Comparison of ENCODE assay signal across 16 cellular contexts in the genomic region with DNA sequence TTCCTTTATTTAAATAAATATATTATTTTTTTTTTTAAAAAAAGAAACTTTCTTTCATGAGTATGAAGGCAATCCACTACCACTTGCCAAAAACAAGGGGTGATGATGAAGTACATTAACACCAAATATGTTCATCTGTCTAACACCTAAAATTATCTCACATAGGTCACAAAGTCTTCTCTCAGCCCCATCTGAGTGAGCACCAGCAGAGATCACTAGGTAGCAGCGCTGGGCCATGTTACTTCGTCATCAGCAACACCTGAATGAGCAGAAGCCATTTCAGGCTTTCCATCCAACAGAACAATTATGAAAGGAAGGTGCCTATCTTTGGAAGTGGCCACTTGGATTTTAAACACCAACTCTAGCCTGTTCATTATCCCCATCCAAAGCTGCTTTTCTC.
DNase-seq lines count a peak whose midpoint lies in the region; ATAC-seq, FAIRE-seq and TF ChIP-seq lines count a peak whose summit lies in the region.
"Had no signal": no experiment of that assay in that cellular context is flagged by ENCODE, and none has a peak within 500 bp of the region (broad histone marks: within the 10 kb centered on the region; RNA-seq: fewer than 3 reads in every experiment).

No MANE protein-coding gene starts in this region.

- peak overlapping the region; percentile 92 for H3K27ac Mint-ChIP-seq in dendritic cell treated with granulocyte-macrophage colony-stimulating factor and Interleukin-4, amounts not matched to agents 40 ng/mL and 50 ng/mL, for 4 days
- H3K27ac Mint-ChIP-seq: CD8-positive, alpha-beta T cell; H9 had no signal

- H3K4me1 ChIP-seq in OCI-LY1 (ENCODE audit: insufficient read depth, low read length, severe bottlenecking), result peaks cover 48% of the 10 kb centered on the region

- H3K9me2 ChIP-seq in OCI-LY1 (ENCODE audit: low read depth, low read length), result no peaks in the 10 kb centered on the region

- H3K36me3 Mint-ChIP-seq in dendritic cell treated with granulocyte-macrophage colony-stimulating factor and Interleukin-4, amounts not matched to agents 40 ng/mL and 50 ng/mL, for 4 days (ENCODE audit: low read depth), result peaks cover 14% of the 10 kb centered on the region
- H3K36me3 Mint-ChIP-seq: CD14-positive monocyte; CD8-positive, alpha-beta T cell had no signal

- no peaks in the 10 kb centered on the region for H3K27me3 ChIP-seq in OCI-LY1 (ENCODE audit: insufficient read depth, low read length)

- H4K20me1 ChIP-seq in OCI-LY1 (ENCODE audit: insufficient read depth, low read length), result no peaks in the 10 kb centered on the region

- ATAC-seq in HG03565 (IDR thresholded peaks at IDR 0.05; ENCODE audit: unreplicated experiment) (no peak), HG03354 (IDR thresholded peaks at IDR 0.05; ENCODE audit: poor library complexity, severe bottlenecking, unreplicated experiment) (no peak)
- ATAC-seq: CD8-positive, alpha-beta T cell; HepG2 had no signal

- peaks cover 64% of the 10 kb centered on the region for H3K4me1 Mint-ChIP-seq in dendritic cell treated with granulocyte-macrophage colony-stimulating factor and Interleukin-4, amounts not matched to agents 40 ng/mL and 50 ng/mL, for 4 days (ENCODE audit: low read depth)
- H3K4me1 Mint-ChIP-seq: H9 had no signal

- no peaks in the 10 kb centered on the region for H3K79me2 ChIP-seq in OCI-LY1 (ENCODE audit: insufficient read depth, low read length)

- no peak for DNase-seq in GM12891 (ENCODE audit: insufficient read length, low spot score)
- DNase-seq in substantia nigra (lab: John Stamatoyannopoulos, UW), result no peak
- DNase-seq in amygdala (lab: John Stamatoyannopoulos, UW), result no peak
- DNase-seq: CD8-positive, alpha-beta T cell; COR-L47; DMS53; GOT3; H9 had no signal

- H3K4me3 ChIP-seq in OCI-LY1 (ENCODE audit: low read depth, low read length, poor library complexity, severe bottlenecking), result no peak overlapping the region

- H3K4me2 ChIP-seq in OCI-LY1 (ENCODE audit: low read length), result peak overlapping the region; percentile 22; the same call in 1 of the 2 replicates

- no peaks in the 10 kb centered on the region for H3K27me3 Mint-ChIP-seq in dendritic cell treated with granulocyte-macrophage colony-stimulating factor and Interleukin-4, amounts not matched to agents 40 ng/mL and 50 ng/mL, for 4 days

- intact Hi-C loops in dendritic cell treated with granulocyte-macrophage colony-stimulating factor and Interleukin-4, amounts not matched to agents 40 ng/mL and 50 ng/mL, for 4 days (cut with micrococcal nuclease), result loop anchor here (5.0 kb wide), 1 partner anchor 94 kb away; no protein-coding TSS in a partner anchor

- no peaks in the 10 kb centered on the region for H3K9me3 ChIP-seq in OCI-LY1 (ENCODE audit: low read length)

- TF ChIP-seq POLR2A in GM12891 (IDR thresholded peaks at IDR 0.05; ENCODE audit: low read depth, low read length), result no peak

- no peak for TF ChIP-seq CTCF in OCI-LY1 (IDR thresholded peaks at IDR 0.05; ENCODE audit: low read length)

- no peak overlapping the region; the same call in 1 of the 2 replicates for H3K9ac ChIP-seq in OCI-LY1 (ENCODE audit: low read length)

- H2AFZ ChIP-seq in OCI-LY1 (ENCODE audit: low read length), result no peak overlapping the region

- H3K36me3 ChIP-seq in OCI-LY1 (ENCODE audit: insufficient read depth, low read length), result no peaks in the 10 kb centered on the region

- H3K9me3 Mint-ChIP-seq in dendritic cell treated with granulocyte-macrophage colony-stimulating factor and Interleukin-4, amounts not matched to agents 40 ng/mL and 50 ng/mL, for 4 days, result no peaks in the 10 kb centered on the region
- H3K9me3 Mint-ChIP-seq: CD8-positive, alpha-beta T cell; H9 had no signal

- H3K4me3 Mint-ChIP-seq in dendritic cell treated with granulocyte-macrophage colony-stimulating factor and Interleukin-4, amounts not matched to agents 40 ng/mL and 50 ng/mL, for 4 days, result no peak overlapping the region
- H3K4me3 Mint-ChIP-seq: CD8-positive, alpha-beta T cell; H9 had no signal

- peak overlapping the region; percentile 87 for H3K27ac ChIP-seq in OCI-LY1 (ENCODE audit: low read depth, low read length, poor library complexity, severe bottlenecking)
- H3K27ac ChIP-seq in substantia nigra (ENCODE audit: low read depth, low read length, poor library complexity, severe bottlenecking), result no peak overlapping the region

- peak; percentile 43 for FAIRE-seq in GM12891 (lab: Jason Lieb, UNC)
- FAIRE-seq: A204.1, HepG2, HTR-8/SVneo had no signal

- no peaks in the 10 kb centered on the region for H3F3A ChIP-seq in OCI-LY1 (ENCODE audit: insufficient read depth, low read length)

TF ChIP-seq in GM12891, 5 proteins besides CTCF, POLR2A, EP300 and RAD21:
- TF ChIP-seq POU2F2 (IDR thresholded peaks at IDR 0.05; ENCODE audit: low read depth, low read length) (no peak), PAX5 (IDR thresholded peaks at IDR 0.05; ENCODE audit: insufficient read depth, low read length, severe bottlenecking) (no peak), POLR2AphosphoS5 (IDR thresholded peaks at IDR 0.05; ENCODE audit: low read depth, low read length) (no peak), TAF1 (IDR thresholded peaks at IDR 0.05; ENCODE audit: low read depth, low read length) (no peak), SPI1 (IDR thresholded peaks at IDR 0.05; ENCODE audit: low read depth, low read length) (no peak)
